In the genomic region with DNA sequence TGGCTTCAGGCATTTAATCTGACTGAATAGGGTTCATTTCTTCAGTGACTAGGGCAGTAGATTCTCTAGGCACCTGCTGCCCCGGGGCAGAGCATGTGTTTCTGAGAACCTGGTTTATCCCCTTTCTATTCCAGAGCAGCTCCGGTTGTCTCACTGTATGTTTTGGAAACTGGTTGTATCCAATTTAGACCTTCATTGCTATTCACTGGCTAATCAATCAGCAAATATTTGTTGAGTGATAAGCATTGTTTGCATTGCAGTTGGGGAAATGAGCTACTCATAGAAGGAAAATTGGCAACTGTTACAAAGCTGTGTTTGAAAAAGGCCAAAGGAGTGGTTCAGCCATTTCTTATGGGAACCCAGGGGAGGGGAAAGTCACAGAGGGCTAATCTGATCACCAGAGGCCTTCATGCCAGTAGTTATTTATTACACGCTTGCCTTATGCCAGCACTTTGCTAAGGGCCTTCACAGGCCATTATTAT, we compare ENCODE assay signal across 1 cellular context.
TF ChIP-seq lines count a peak whose summit lies in the region.

No MANE protein-coding gene starts in this region.

TF ChIP-seq in HepG2, 621 proteins besides CTCF, POLR2A, EP300 and RAD21 (continued from another document and continues in another):
- TF ChIP-seq, protein P1, sequence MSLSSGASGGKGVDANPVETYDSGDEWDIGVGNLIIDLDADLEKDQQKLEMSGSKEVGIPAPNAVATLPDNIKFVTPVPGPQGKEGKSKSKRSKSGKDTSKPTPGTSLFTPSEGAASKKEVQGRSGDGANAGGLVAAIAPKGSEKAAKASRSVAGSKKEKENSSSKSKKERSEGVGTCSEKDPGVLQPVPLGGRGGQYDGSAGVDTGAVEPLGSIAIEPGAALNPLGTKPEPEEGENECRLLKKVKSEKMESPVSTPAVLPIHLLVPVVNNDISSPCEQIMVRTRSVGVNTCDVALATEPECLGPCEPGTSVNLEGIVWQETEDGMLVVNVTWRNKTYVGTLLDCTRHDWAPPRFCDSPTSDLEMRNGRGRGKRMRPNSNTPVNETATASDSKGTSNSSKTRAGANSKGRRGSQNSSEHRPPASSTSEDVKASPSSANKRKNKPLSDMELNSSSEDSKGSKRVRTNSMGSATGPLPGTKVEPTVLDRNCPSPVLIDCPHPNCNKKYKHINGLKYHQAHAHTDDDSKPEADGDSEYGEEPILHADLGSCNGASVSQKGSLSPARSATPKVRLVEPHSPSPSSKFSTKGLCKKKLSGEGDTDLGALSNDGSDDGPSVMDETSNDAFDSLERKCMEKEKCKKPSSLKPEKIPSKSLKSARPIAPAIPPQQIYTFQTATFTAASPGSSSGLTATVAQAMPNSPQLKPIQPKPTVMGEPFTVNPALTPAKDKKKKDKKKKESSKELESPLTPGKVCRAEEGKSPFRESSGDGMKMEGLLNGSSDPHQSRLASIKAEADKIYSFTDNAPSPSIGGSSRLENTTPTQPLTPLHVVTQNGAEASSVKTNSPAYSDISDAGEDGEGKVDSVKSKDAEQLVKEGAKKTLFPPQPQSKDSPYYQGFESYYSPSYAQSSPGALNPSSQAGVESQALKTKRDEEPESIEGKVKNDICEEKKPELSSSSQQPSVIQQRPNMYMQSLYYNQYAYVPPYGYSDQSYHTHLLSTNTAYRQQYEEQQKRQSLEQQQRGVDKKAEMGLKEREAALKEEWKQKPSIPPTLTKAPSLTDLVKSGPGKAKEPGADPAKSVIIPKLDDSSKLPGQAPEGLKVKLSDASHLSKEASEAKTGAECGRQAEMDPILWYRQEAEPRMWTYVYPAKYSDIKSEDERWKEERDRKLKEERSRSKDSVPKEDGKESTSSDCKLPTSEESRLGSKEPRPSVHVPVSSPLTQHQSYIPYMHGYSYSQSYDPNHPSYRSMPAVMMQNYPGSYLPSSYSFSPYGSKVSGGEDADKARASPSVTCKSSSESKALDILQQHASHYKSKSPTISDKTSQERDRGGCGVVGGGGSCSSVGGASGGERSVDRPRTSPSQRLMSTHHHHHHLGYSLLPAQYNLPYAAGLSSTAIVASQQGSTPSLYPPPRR (CRISPR knock-in tag; IDR thresholded peaks at IDR 0.05; ENCODE audit: borderline replicate concordance), result peak; percentile 97
- TF ChIP-seq NFE2L2 (IDR thresholded peaks at IDR 0.05; ENCODE audit: low read length), result no peak
- no peak for TF ChIP-seq BRCA1 (CRISPR knock-in tag; IDR thresholded peaks at IDR 0.05)
- 0 out of 4 replicates have a peak, but pooled peaks of 1 of the 2 experiments have one; percentile 17 for TF ChIP-seq MAFK (conservative IDR thresholded peaks at IDR 0.05 in 1 of 2, IDR thresholded peaks at IDR 0.05 in 1 of 2; ENCODE audit: low read length in 2 of 2)
- no peak for TF ChIP-seq THYN1 (CRISPR knock-in tag; IDR thresholded peaks at IDR 0.05; ENCODE audit: borderline replicate concordance, low read depth)
- TF ChIP-seq ZNF136 (CRISPR knock-in tag; IDR thresholded peaks at IDR 0.05; ENCODE audit: low read depth), result no peak
- peak; percentile 69 for TF ChIP-seq ZFX (CRISPR knock-in tag; IDR thresholded peaks at IDR 0.05; ENCODE audit: low read depth)
- TF ChIP-seq, protein P2, sequence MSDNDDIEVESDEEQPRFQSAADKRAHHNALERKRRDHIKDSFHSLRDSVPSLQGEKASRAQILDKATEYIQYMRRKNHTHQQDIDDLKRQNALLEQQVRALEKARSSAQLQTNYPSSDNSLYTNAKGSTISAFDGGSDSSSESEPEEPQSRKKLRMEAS (IDR thresholded peaks at IDR 0.05), result peak; percentile 41; the same call in 1 of the 2 replicates
- no peak for TF ChIP-seq GTF3A (CRISPR knock-in tag; conservative IDR thresholded peaks at IDR 0.05)
- TF ChIP-seq ZNF446 (CRISPR knock-in tag; IDR thresholded peaks at IDR 0.05), result no peak
- no peak for TF ChIP-seq ZNF3 (CRISPR knock-in tag; IDR thresholded peaks at IDR 0.05)
- TF ChIP-seq JUNB (CRISPR knock-in tag; IDR thresholded peaks at IDR 0.05; ENCODE audit: borderline replicate concordance), result no peak; the same call in 1 of the 2 replicates
- TF ChIP-seq, protein P3, sequence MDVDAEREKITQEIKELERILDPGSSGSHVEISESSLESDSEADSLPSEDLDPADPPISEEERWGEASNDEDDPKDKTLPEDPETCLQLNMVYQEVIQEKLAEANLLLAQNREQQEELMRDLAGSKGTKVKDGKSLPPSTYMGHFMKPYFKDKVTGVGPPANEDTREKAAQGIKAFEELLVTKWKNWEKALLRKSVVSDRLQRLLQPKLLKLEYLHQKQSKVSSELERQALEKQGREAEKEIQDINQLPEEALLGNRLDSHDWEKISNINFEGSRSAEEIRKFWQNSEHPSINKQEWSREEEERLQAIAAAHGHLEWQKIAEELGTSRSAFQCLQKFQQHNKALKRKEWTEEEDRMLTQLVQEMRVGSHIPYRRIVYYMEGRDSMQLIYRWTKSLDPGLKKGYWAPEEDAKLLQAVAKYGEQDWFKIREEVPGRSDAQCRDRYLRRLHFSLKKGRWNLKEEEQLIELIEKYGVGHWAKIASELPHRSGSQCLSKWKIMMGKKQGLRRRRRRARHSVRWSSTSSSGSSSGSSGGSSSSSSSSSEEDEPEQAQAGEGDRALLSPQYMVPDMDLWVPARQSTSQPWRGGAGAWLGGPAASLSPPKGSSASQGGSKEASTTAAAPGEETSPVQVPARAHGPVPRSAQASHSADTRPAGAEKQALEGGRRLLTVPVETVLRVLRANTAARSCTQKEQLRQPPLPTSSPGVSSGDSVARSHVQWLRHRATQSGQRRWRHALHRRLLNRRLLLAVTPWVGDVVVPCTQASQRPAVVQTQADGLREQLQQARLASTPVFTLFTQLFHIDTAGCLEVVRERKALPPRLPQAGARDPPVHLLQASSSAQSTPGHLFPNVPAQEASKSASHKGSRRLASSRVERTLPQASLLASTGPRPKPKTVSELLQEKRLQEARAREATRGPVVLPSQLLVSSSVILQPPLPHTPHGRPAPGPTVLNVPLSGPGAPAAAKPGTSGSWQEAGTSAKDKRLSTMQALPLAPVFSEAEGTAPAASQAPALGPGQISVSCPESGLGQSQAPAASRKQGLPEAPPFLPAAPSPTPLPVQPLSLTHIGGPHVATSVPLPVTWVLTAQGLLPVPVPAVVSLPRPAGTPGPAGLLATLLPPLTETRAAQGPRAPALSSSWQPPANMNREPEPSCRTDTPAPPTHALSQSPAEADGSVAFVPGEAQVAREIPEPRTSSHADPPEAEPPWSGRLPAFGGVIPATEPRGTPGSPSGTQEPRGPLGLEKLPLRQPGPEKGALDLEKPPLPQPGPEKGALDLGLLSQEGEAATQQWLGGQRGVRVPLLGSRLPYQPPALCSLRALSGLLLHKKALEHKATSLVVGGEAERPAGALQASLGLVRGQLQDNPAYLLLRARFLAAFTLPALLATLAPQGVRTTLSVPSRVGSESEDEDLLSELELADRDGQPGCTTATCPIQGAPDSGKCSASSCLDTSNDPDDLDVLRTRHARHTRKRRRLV (CRISPR knock-in tag; IDR thresholded peaks at IDR 0.05), result no peak
- no peak for TF ChIP-seq SOX6 (IDR thresholded peaks at IDR 0.05)
- peak; percentile 91 for TF ChIP-seq SOX6 (CRISPR knock-in tag; IDR thresholded peaks at IDR 0.05)
- TF ChIP-seq RFXAP (CRISPR knock-in tag; IDR thresholded peaks at IDR 0.05; ENCODE audit: borderline replicate concordance), result no peak
- no peak for TF ChIP-seq SALL2 (CRISPR knock-in tag; IDR thresholded peaks at IDR 0.05)
- TF ChIP-seq, protein P4, sequence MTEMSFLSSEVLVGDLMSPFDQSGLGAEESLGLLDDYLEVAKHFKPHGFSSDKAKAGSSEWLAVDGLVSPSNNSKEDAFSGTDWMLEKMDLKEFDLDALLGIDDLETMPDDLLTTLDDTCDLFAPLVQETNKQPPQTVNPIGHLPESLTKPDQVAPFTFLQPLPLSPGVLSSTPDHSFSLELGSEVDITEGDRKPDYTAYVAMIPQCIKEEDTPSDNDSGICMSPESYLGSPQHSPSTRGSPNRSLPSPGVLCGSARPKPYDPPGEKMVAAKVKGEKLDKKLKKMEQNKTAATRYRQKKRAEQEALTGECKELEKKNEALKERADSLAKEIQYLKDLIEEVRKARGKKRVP (CRISPR knock-in tag; IDR thresholded peaks at IDR 0.05), result 0 out of 4 replicates have a peak, but pooled peaks of 1 of the 2 experiments have one; percentile 29
- TF ChIP-seq MTF1 (CRISPR knock-in tag; IDR thresholded peaks at IDR 0.05), result no peak
- TF ChIP-seq ZNF605 (CRISPR knock-in tag; IDR thresholded peaks at IDR 0.05), result no peak
- TF ChIP-seq HNRNPUL1 (IDR thresholded peaks at IDR 0.05; ENCODE audit: low read depth, low read length), result no peak
- peak; percentile 14 for TF ChIP-seq XRCC5 (optimal IDR thresholded peaks at IDR 0.05; ENCODE audit: low read length)
- TF ChIP-seq, protein P5, sequence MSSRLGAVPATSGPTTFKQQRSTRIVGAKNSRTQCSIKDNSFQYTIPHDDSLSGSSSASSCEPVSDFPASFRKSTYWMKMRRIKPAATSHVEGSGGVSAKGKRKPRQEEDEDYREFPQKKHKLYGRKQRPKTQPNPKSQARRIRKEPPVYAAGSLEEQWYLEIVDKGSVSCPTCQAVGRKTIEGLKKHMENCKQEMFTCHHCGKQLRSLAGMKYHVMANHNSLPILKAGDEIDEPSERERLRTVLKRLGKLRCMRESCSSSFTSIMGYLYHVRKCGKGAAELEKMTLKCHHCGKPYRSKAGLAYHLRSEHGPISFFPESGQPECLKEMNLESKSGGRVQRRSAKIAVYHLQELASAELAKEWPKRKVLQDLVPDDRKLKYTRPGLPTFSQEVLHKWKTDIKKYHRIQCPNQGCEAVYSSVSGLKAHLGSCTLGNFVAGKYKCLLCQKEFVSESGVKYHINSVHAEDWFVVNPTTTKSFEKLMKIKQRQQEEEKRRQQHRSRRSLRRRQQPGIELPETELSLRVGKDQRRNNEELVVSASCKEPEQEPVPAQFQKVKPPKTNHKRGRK (CRISPR knock-in tag; IDR thresholded peaks at IDR 0.05), result no peak
- no peak for TF ChIP-seq ZSCAN29 (CRISPR knock-in tag; conservative IDR thresholded peaks at IDR 0.05)
- peak; percentile 67 for TF ChIP-seq TEAD3 (CRISPR knock-in tag; optimal IDR thresholded peaks at IDR 0.05; ENCODE audit: borderline replicate concordance)
- peak; percentile 91 for TF ChIP-seq ELF3 (CRISPR knock-in tag; IDR thresholded peaks at IDR 0.05)
- peak; percentile 68 for TF ChIP-seq ERF (CRISPR knock-in tag; IDR thresholded peaks at IDR 0.05)
- TF ChIP-seq ZBTB1 (CRISPR knock-in tag; IDR thresholded peaks at IDR 0.05; ENCODE audit: borderline replicate concordance), result no peak
- 0 out of 2 replicates have a peak, but pooled peaks have one; percentile 63 for TF ChIP-seq ZNF33A (CRISPR knock-in tag; IDR thresholded peaks at IDR 0.05; ENCODE audit: borderline replicate concordance)
- 0 out of 2 replicates have a peak, but pooled peaks have one; percentile 34 for TF ChIP-seq ZNF747 (CRISPR knock-in tag; IDR thresholded peaks at IDR 0.05; ENCODE audit: borderline replicate concordance)
- TF ChIP-seq, protein P6, sequence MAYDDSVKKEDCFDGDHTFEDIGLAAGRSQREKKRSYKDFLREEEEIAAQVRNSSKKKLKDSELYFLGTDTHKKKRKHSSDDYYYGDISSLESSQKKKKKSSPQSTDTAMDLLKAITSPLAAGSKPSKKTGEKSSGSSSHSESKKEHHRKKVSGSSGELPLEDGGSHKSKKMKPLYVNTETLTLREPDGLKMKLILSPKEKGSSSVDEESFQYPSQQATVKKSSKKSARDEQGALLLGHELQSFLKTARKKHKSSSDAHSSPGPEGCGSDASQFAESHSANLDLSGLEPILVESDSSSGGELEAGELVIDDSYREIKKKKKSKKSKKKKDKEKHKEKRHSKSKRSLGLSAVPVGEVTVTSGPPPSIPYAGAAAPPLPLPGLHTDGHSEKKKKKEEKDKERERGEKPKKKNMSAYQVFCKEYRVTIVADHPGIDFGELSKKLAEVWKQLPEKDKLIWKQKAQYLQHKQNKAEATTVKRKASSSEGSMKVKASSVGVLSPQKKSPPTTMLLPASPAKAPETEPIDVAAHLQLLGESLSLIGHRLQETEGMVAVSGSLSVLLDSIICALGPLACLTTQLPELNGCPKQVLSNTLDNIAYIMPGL (CRISPR knock-in tag; IDR thresholded peaks at IDR 0.05; ENCODE audit: borderline replicate concordance in 1 of 2, low read depth in 1 of 2), result 0 out of 4 replicates have a peak, but pooled peaks of 1 of the 2 experiments have one; percentile 11
- no peak for TF ChIP-seq ZNF703 (CRISPR knock-in tag; IDR thresholded peaks at IDR 0.05; ENCODE audit: borderline replicate concordance)
- TF ChIP-seq ZNF737 (CRISPR knock-in tag; IDR thresholded peaks at IDR 0.05; ENCODE audit: borderline replicate concordance), result no peak
- no peak for TF ChIP-seq SAFB2 (CRISPR knock-in tag; IDR thresholded peaks at IDR 0.05; ENCODE audit: borderline replicate concordance, low read depth)
- TF ChIP-seq, protein P7, sequence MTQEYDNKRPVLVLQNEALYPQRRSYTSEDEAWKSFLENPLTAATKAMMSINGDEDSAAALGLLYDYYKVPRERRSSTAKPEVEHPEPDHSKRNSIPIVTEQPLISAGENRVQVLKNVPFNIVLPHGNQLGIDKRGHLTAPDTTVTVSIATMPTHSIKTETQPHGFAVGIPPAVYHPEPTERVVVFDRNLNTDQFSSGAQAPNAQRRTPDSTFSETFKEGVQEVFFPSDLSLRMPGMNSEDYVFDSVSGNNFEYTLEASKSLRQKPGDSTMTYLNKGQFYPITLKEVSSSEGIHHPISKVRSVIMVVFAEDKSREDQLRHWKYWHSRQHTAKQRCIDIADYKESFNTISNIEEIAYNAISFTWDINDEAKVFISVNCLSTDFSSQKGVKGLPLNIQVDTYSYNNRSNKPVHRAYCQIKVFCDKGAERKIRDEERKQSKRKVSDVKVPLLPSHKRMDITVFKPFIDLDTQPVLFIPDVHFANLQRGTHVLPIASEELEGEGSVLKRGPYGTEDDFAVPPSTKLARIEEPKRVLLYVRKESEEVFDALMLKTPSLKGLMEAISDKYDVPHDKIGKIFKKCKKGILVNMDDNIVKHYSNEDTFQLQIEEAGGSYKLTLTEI (CRISPR knock-in tag; conservative IDR thresholded peaks at IDR 0.05), result no peak
- TF ChIP-seq ZNF354B (CRISPR knock-in tag; IDR thresholded peaks at IDR 0.05), result no peak
- no peak for TF ChIP-seq DMAP1 (CRISPR knock-in tag; IDR thresholded peaks at IDR 0.05)
- TF ChIP-seq RORA (CRISPR knock-in tag; IDR thresholded peaks at IDR 0.05), result no peak
- TF ChIP-seq ONECUT2 (CRISPR knock-in tag; IDR thresholded peaks at IDR 0.05), result peak; percentile 65; the same call in 1 of the 2 replicates
- TF ChIP-seq HDAC1 (CRISPR knock-in tag; IDR thresholded peaks at IDR 0.05), result peak; percentile 88
- TF ChIP-seq MIXL1 (CRISPR knock-in tag; IDR thresholded peaks at IDR 0.05), result peak; percentile 98
- TF ChIP-seq, protein P8, sequence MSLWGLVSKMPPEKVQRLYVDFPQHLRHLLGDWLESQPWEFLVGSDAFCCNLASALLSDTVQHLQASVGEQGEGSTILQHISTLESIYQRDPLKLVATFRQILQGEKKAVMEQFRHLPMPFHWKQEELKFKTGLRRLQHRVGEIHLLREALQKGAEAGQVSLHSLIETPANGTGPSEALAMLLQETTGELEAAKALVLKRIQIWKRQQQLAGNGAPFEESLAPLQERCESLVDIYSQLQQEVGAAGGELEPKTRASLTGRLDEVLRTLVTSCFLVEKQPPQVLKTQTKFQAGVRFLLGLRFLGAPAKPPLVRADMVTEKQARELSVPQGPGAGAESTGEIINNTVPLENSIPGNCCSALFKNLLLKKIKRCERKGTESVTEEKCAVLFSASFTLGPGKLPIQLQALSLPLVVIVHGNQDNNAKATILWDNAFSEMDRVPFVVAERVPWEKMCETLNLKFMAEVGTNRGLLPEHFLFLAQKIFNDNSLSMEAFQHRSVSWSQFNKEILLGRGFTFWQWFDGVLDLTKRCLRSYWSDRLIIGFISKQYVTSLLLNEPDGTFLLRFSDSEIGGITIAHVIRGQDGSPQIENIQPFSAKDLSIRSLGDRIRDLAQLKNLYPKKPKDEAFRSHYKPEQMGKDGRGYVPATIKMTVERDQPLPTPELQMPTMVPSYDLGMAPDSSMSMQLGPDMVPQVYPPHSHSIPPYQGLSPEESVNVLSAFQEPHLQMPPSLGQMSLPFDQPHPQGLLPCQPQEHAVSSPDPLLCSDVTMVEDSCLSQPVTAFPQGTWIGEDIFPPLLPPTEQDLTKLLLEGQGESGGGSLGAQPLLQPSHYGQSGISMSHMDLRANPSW (CRISPR knock-in tag; IDR thresholded peaks at IDR 0.05; ENCODE audit: borderline replicate concordance), result 0 out of 2 replicates have a peak, but pooled peaks have one; percentile 22
- TF ChIP-seq IKZF1 (IDR thresholded peaks at IDR 0.05), result no peak
